ENCODE assay signal across 8 cellular contexts in the genomic region with DNA sequence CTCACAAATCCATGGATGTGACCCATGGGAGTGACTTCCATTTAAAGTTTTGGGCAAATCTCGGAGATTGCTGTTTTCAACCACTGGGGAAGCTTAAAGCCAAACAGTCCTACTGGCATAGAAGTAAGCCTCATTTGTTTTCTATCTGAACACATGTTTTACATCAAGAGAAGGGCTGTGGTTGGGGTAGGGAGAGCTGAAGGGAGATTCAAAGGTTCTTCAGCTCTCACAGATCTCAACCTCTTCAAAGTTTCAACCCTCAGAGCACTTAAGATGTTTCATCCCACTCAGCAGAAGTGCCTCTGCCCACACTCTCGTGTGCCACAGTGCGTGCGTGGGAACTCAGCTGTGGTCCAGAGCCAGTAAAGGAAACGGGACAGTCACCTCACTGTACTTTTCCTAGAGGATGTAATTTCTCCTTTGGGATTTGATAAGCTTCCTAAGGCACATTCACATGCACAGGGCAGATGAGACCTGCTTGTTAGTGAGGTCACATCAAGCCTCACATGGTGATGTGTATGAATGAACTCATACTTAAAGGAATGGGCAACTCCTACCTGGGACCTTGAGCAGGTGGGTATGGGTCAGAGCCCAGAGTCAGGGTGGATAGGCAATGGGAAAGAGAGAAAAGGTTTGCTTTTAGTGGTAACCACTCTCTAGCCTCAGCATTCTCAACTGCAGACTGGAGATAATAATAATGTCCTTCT.
A peak's percentile ranks its signal among the peaks of the same experiment; 100 is the strongest.
DNase-seq lines count a peak whose midpoint lies in the region; ATAC-seq and TF ChIP-seq lines count a peak whose summit lies in the region.
"Not testable (repeated sequence)": the region's sequence is repeated elsewhere in the genome, so short reads cannot be mapped to it uniquely, and the experiment has no call there.

No MANE protein-coding gene starts in this region.

- not testable (repeated sequence) for H3K27ac Mint-ChIP-seq in CD8-positive, alpha-beta T cell
- peak overlapping the region; percentile 14 for H3K27ac Mint-ChIP-seq in activated T-helper 2 cell treated with anti-CD3 and anti-CD28 coated beads, Interferon-gamma antibody, Interleukin-2, Interleukin-4, amounts not matched to agents 10 μg/mL and 5 μg/mL and 100 μg/mL, durations not matched to agents 14 hours and 24 hours and 36 hours
- peak overlapping the region; percentile 46 for H3K27ac Mint-ChIP-seq in stimulated activated naive CD8-positive, alpha-beta T cell treated with anti-CD3 and anti-CD28 coated beads, Interleukin-15, Interleukin-2, amounts not matched to agents 100 ng/mL and 50 ng/mL, for 24 hours

- H3K27me3 ChIP-seq in CD8-positive, alpha-beta T cell (ENCODE audit: insufficient read depth, low read length); neutrophil: not testable (repeated sequence)

- H3K27me3 Mint-ChIP-seq in CD8-positive, alpha-beta T cell (ENCODE audit: low read depth); activated T-helper 2 cell treated with anti-CD3 and anti-CD28 coated beads, Interferon-gamma antibody, Interleukin-2, Interleukin-4, amounts not matched to agents 10 μg/mL and 5 μg/mL and 100 μg/mL, durations not matched to agents 14 hours and 24 hours and 36 hours (ENCODE audit: low read depth); stimulated activated naive CD8-positive, alpha-beta T cell treated with anti-CD3 and anti-CD28 coated beads, Interleukin-15, Interleukin-2, amounts not matched to agents 100 ng/mL and 50 ng/mL, for 24 hours: not testable (repeated sequence)

- not testable (repeated sequence) for TF ChIP-seq CTCF in CD8-positive, alpha-beta T cell (IDR thresholded peaks at IDR 0.05); neutrophil (IDR thresholded peaks at IDR 0.05)

- intact Hi-C loops in CD8-positive, alpha-beta T cell (cut with DNase I, micrococcal nuclease); activated T-helper 2 cell treated with anti-CD3 and anti-CD28 coated beads, Interferon-gamma antibody, Interleukin-2, Interleukin-4, amounts not matched to agents 10 μg/mL and 5 μg/mL and 100 μg/mL, durations not matched to agents 14 hours and 24 hours and 36 hours (cut with micrococcal nuclease): not testable (repeated sequence)

- H3K4me1 ChIP-seq in CD8-positive, alpha-beta T cell (ENCODE audit: insufficient read depth, low read length) = not testable (repeated sequence)
- peaks cover 14 to 18% of the 10 kb centered on the region in 2 experiments for H3K4me1 ChIP-seq in neutrophil (ENCODE audit: control insufficient read depth in 1 of 2, insufficient read depth in 1 of 2, low read depth in 1 of 2, low read length in 1 of 2)

- not testable (repeated sequence) for H3K9me3 ChIP-seq in CD8-positive, alpha-beta T cell (ENCODE audit: low read length); neutrophil

- POLR2A ChIA-PET in CD8-positive, alpha-beta T cell (lab: Charles Lee) = not testable (repeated sequence)

- peak in 3 of 7 experiments; percentile 21 to 50 (median 26) for DNase-seq in CD8-positive, alpha-beta T cell
- DNase-seq in activated CD4-positive, alpha-beta T cell treated with anti-CD3 and anti-CD28 coated beads for 4 hours = peak; percentile 8 to 53
- DNase-seq in activated CD8-positive, alpha-beta memory T cell treated with anti-CD3 and anti-CD28 coated beads, Interleukin-2, amount 50 U/mL, for 4 hours = peak; percentile 22
- DNase-seq in activated T-helper 2 cell treated with anti-CD3 and anti-CD28 coated beads, Interferon-gamma antibody, Interleukin-2, Interleukin-4, amounts not matched to agents 10 μg/mL and 5 μg/mL and 100 μg/mL, durations not matched to agents 14 hours and 24 hours and 36 hours (ENCODE audit: low spot score) = not testable (repeated sequence)
- DNase-seq in activated naive CD8-positive, alpha-beta T cell treated with anti-CD3 and anti-CD28 coated beads, Interleukin-2, amount 50 U/mL, for 16 hours (ENCODE audit: low read depth, low spot score) = peak; percentile 9
- peak; percentile 13 to 65 for DNase-seq in stimulated activated CD4-positive, alpha-beta T cell treated with anti-CD3 and anti-CD28 coated beads, Interleukin-4, amount 100 ng/mL, for 4 hours

- H3K36me3 ChIP-seq in CD8-positive, alpha-beta T cell (ENCODE audit: insufficient read depth, low read length); neutrophil: not testable (repeated sequence)

- not testable (repeated sequence) for H3K9me3 Mint-ChIP-seq in CD8-positive, alpha-beta T cell; activated T-helper 2 cell treated with anti-CD3 and anti-CD28 coated beads, Interferon-gamma antibody, Interleukin-2, Interleukin-4, amounts not matched to agents 10 μg/mL and 5 μg/mL and 100 μg/mL, durations not matched to agents 14 hours and 24 hours and 36 hours; stimulated activated naive CD8-positive, alpha-beta T cell treated with anti-CD3 and anti-CD28 coated beads, Interleukin-15, Interleukin-2, amounts not matched to agents 100 ng/mL and 50 ng/mL, for 24 hours

- peak; percentile 89 for ATAC-seq in CD8-positive, alpha-beta T cell

- H3K4me1 Mint-ChIP-seq in CD8-positive, alpha-beta T cell (ENCODE audit: low read depth) = not testable (repeated sequence)
- peaks cover 13% of the 10 kb centered on the region for H3K4me1 Mint-ChIP-seq in activated T-helper 2 cell treated with anti-CD3 and anti-CD28 coated beads, Interferon-gamma antibody, Interleukin-2, Interleukin-4, amounts not matched to agents 10 μg/mL and 5 μg/mL and 100 μg/mL, durations not matched to agents 14 hours and 24 hours and 36 hours (ENCODE audit: low read depth)
- peaks cover 13% of the 10 kb centered on the region for H3K4me1 Mint-ChIP-seq in stimulated activated naive CD8-positive, alpha-beta T cell treated with anti-CD3 and anti-CD28 coated beads, Interleukin-15, Interleukin-2, amounts not matched to agents 100 ng/mL and 50 ng/mL, for 24 hours (ENCODE audit: low read depth)

- H3K4me3 ChIP-seq in CD8-positive, alpha-beta T cell (ENCODE audit: low read depth, low read length); neutrophil (ENCODE audit: low read depth in 1 of 2, low read length in 1 of 2): not testable (repeated sequence)

- H3K4me3 Mint-ChIP-seq in CD8-positive, alpha-beta T cell; activated T-helper 2 cell treated with anti-CD3 and anti-CD28 coated beads, Interferon-gamma antibody, Interleukin-2, Interleukin-4, amounts not matched to agents 10 μg/mL and 5 μg/mL and 100 μg/mL, durations not matched to agents 14 hours and 24 hours and 36 hours (ENCODE audit: low read depth); stimulated activated naive CD8-positive, alpha-beta T cell treated with anti-CD3 and anti-CD28 coated beads, Interleukin-15, Interleukin-2, amounts not matched to agents 100 ng/mL and 50 ng/mL, for 24 hours: not testable (repeated sequence)

- not testable (repeated sequence) for H3K27ac ChIP-seq in CD8-positive, alpha-beta T cell (ENCODE audit: low read depth, low read length)
- H3K27ac ChIP-seq in neutrophil = peak overlapping the region; percentile 66

- not testable (repeated sequence) for H3K36me3 Mint-ChIP-seq in CD8-positive, alpha-beta T cell; activated T-helper 2 cell treated with anti-CD3 and anti-CD28 coated beads, Interferon-gamma antibody, Interleukin-2, Interleukin-4, amounts not matched to agents 10 μg/mL and 5 μg/mL and 100 μg/mL, durations not matched to agents 14 hours and 24 hours and 36 hours (ENCODE audit: low read depth); stimulated activated naive CD8-positive, alpha-beta T cell treated with anti-CD3 and anti-CD28 coated beads, Interleukin-15, Interleukin-2, amounts not matched to agents 100 ng/mL and 50 ng/mL, for 24 hours (ENCODE audit: low read depth)

- CTCF ChIA-PET in CD8-positive, alpha-beta T cell (lab: Charles Lee) = not testable (repeated sequence)
